17 cellular contexts compared by ENCODE assay signal in genomic region chr6:165826487-165827189, GRCh38.
DNase-seq lines count a peak whose midpoint lies in the region; ATAC-seq and TF ChIP-seq lines count a peak whose summit lies in the region.
"Had no signal": no experiment of that assay in that cellular context is flagged by ENCODE, and none has a peak within 500 bp of the region (broad histone marks: within the 10 kb centered on the region; RNA-seq: fewer than 3 reads in every experiment).

No MANE protein-coding gene starts in this region.

- H3K9me3 ChIP-seq in upper lobe of left lung, result no peaks in the 10 kb centered on the region
- H3K9me3 ChIP-seq: Caco-2 had no signal

- H3K36me3 ChIP-seq in upper lobe of left lung, result no peaks in the 10 kb centered on the region
- H3K36me3 ChIP-seq: BLaER1 had no signal

- H3K4me1 ChIP-seq in upper lobe of left lung, result no peaks in the 10 kb centered on the region
- H3K4me1 ChIP-seq: Caco-2 had no signal

- DNase-seq in stimulated activated naive CD8-positive, alpha-beta T cell treated with anti-CD3 and anti-CD28 coated beads, Interleukin-15, amount 100 ng/mL, for 72 hours, result no peak
- no peak for DNase-seq in stimulated activated naive CD8-positive, alpha-beta T cell treated with anti-CD3 and anti-CD28 coated beads, Interleukin-15, Interleukin-2, amounts not matched to agents 100 U/mL and 50 U/mL, for 24 hours
- no peak for DNase-seq in natural killer cell treated with Interleukin-12 subunit alpha and Interleukin-12 subunit beta and Interleukin-15 and Interleukin-18, amount 100 ng/mL, for 72 hours (ENCODE audit: low spot score)
- DNase-seq in upper lobe of left lung, result peak in 1 of 2 donors; percentile 75
- no peak for DNase-seq in activated gamma-delta T cell (lab: John Stamatoyannopoulos, UW)
- no peak for DNase-seq in coronary artery (ENCODE audit: low spot score)
- DNase-seq in AG08395 (ENCODE audit: low spot score), result no peak
- no peak for DNase-seq in LoVo (ENCODE audit: low spot score)
- DNase-seq: AML-193; Caco-2; CD8-positive, alpha-beta memory T cell; DND-41; GDM1; H7; IMR-90 had no signal

- TF ChIP-seq POLR2A in upper lobe of left lung (IDR thresholded peaks at IDR 0.05), result no peak

- H3K27me3 ChIP-seq in upper lobe of left lung, result no peaks in the 10 kb centered on the region
- H3K27me3 ChIP-seq: BLaER1 had no signal

- TF ChIP-seq EP300 in upper lobe of left lung (IDR thresholded peaks at IDR 0.05), result no peak

- no peak overlapping the region for H3K4me3 Mint-ChIP-seq in stimulated activated naive CD8-positive, alpha-beta T cell treated with anti-CD3 and anti-CD28 coated beads, Interleukin-15, amount 100 ng/mL, for 72 hours
- no peak overlapping the region for H3K4me3 Mint-ChIP-seq in natural killer cell treated with Interleukin-12 subunit alpha and Interleukin-12 subunit beta and Interleukin-15 and Interleukin-18, amount 100 ng/mL, for 72 hours
- H3K4me3 Mint-ChIP-seq: CD8-positive, alpha-beta memory T cell had no signal

- TF ChIP-seq CTCF in upper lobe of left lung (IDR thresholded peaks at IDR 0.05) (no peak), coronary artery (IDR thresholded peaks at IDR 0.05) (no peak)

- 88 to 92% methylated on average over 22 to 25 of the region's 33 CpGs for WGBS in upper lobe of left lung, 2 donors

- no peak overlapping the region for H3K27ac ChIP-seq in upper lobe of left lung
- H3K27ac ChIP-seq in coronary artery, result no peak overlapping the region
- H3K27ac ChIP-seq: 22Rv1, BLaER1 had no signal

- ATAC-seq in stimulated activated naive CD8-positive, alpha-beta T cell treated with anti-CD3 and anti-CD28 coated beads, Interleukin-15, amount 100 ng/mL, for 72 hours, result peak; percentile 63
- ATAC-seq in stimulated activated naive CD8-positive, alpha-beta T cell treated with anti-CD3 and anti-CD28 coated beads, Interleukin-15, Interleukin-2, amounts not matched to agents 100 U/mL and 50 U/mL, for 24 hours, result no peak
- ATAC-seq in natural killer cell treated with Interleukin-12 subunit alpha and Interleukin-12 subunit beta and Interleukin-15 and Interleukin-18, amount 100 ng/mL, for 72 hours, result peak; percentile 49 to 52
- peak; percentile 12 to 54 for ATAC-seq in upper lobe of left lung (ENCODE audit: low FRiP score in 2 of 2)

- no peak overlapping the region for H3K4me3 ChIP-seq in upper lobe of left lung
- H3K4me3 ChIP-seq in coronary artery, result no peak overlapping the region
- H3K4me3 ChIP-seq: BLaER1 had no signal

- no peak overlapping the region for H3K27ac Mint-ChIP-seq in stimulated activated naive CD8-positive, alpha-beta T cell treated with anti-CD3 and anti-CD28 coated beads, Interleukin-15, amount 100 ng/mL, for 72 hours
- H3K27ac Mint-ChIP-seq in natural killer cell treated with Interleukin-12 subunit alpha and Interleukin-12 subunit beta and Interleukin-15 and Interleukin-18, amount 100 ng/mL, for 72 hours, result no peak overlapping the region
- H3K27ac Mint-ChIP-seq: CD8-positive, alpha-beta memory T cell had no signal

- H3K4me1 Mint-ChIP-seq in stimulated activated naive CD8-positive, alpha-beta T cell treated with anti-CD3 and anti-CD28 coated beads, Interleukin-15, amount 100 ng/mL, for 72 hours, result peaks cover 2% of the 10 kb centered on the region
- H3K4me1 Mint-ChIP-seq in natural killer cell treated with Interleukin-12 subunit alpha and Interleukin-12 subunit beta and Interleukin-15 and Interleukin-18, amount 100 ng/mL, for 72 hours (ENCODE audit: low read depth in 2 of 2), result peaks cover under 1 to 2% of the 10 kb centered on the region in 2 donors

- peaks cover 24% of the 10 kb centered on the region for H3K27me3 Mint-ChIP-seq in stimulated activated naive CD8-positive, alpha-beta T cell treated with anti-CD3 and anti-CD28 coated beads, Interleukin-15, amount 100 ng/mL, for 72 hours
- H3K27me3 Mint-ChIP-seq in natural killer cell treated with Interleukin-12 subunit alpha and Interleukin-12 subunit beta and Interleukin-15 and Interleukin-18, amount 100 ng/mL, for 72 hours, result peaks cover 3 to 4% of the 10 kb centered on the region in 2 donors

- H3K36me3 Mint-ChIP-seq in natural killer cell treated with Interleukin-12 subunit alpha and Interleukin-12 subunit beta and Interleukin-15 and Interleukin-18, amount 100 ng/mL, for 72 hours, result no peaks in the 10 kb centered on the region
- H3K36me3 Mint-ChIP-seq: CD8-positive, alpha-beta memory T cell had no signal

- no peaks in the 10 kb centered on the region for H3K9me3 Mint-ChIP-seq in stimulated activated naive CD8-positive, alpha-beta T cell treated with anti-CD3 and anti-CD28 coated beads, Interleukin-15, amount 100 ng/mL, for 72 hours
- H3K9me3 Mint-ChIP-seq in natural killer cell treated with Interleukin-12 subunit alpha and Interleukin-12 subunit beta and Interleukin-15 and Interleukin-18, amount 100 ng/mL, for 72 hours, result no peaks in the 10 kb centered on the region
- H3K9me3 Mint-ChIP-seq: CD8-positive, alpha-beta memory T cell had no signal
